In genomic region chr2:4269885-4270284, GRCh38 we compare ENCODE assay signal across 1 cellular context.
TF ChIP-seq lines count a peak whose summit lies in the region.

No MANE protein-coding gene starts in this region.

TF ChIP-seq in H1, 55 proteins besides CTCF, POLR2A, EP300 and RAD21 (continued from another document):
- TF ChIP-seq NANOG (IDR thresholded peaks at IDR 0.05; ENCODE audit: insufficient read depth, low read depth, low read length, poor library complexity, severe bottlenecking) (no peak), SP2 (IDR thresholded peaks at IDR 0.05; ENCODE audit: low read length) (no peak), RBBP5 (IDR thresholded peaks at IDR 0.05; ENCODE audit: borderline replicate concordance, low read depth, low read length) (no peak), SIRT6 (IDR thresholded peaks at IDR 0.05; ENCODE audit: low read length) (no peak), KDM4A (IDR thresholded peaks at IDR 0.05; ENCODE audit: low read depth, low read length, severe bottlenecking) (no peak), TAF7 (optimal IDR thresholded peaks at IDR 0.05; ENCODE audit: borderline replicate concordance, low read depth, low read length) (no peak), EGR1 (IDR thresholded peaks at IDR 0.05; ENCODE audit: borderline replicate concordance, low read depth, low read length) (no peak)
